9 cellular contexts compared by ENCODE assay signal in the genomic region with DNA sequence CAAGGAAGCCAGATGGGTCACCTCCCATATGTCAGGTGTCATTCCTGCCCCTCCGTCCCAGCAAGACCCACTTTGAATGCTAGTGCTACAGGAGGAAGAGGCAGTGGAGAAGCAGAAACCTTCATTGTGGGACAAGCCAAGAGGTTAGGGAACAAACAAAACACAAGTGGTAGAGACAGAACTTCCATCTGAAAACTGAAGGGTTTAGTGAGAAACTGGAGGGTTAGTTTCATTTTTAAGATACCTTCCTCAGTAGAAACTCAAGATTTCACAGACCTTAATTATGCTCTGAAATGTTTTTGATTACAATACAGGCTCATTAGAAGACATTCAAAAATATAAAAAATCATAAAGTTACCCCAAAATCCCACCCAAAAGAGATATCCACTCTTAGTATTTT. TPM values are rescaled to one million over a fixed set of nuclear protein-coding genes. Genes with fewer than 3 reads are reported as not detected.
DNase-seq lines count a peak whose midpoint lies in the region; ATAC-seq and TF ChIP-seq lines count a peak whose summit lies in the region.
"Had no signal": no experiment of that assay in that cellular context is flagged by ENCODE, and none has a peak within 500 bp of the region (broad histone marks: within the 10 kb centered on the region; RNA-seq: fewer than 3 reads in every experiment).

No MANE protein-coding gene starts in this region.

- H3K9me3 ChIP-seq in left lung = no peaks in the 10 kb centered on the region

- H3K4me1 Mint-ChIP-seq in activated CD8-positive, alpha-beta memory T cell treated with anti-CD3 and anti-CD28 coated beads, Interleukin-2, amount 10 ng/mL, durations not matched to agents 7 days and 5 days = peaks cover 11% of the 10 kb centered on the region
- H3K4me1 Mint-ChIP-seq in WTC11 = peaks cover 29% of the 10 kb centered on the region

- no peak overlapping the region for H3K4me3 ChIP-seq in left lung

- H3K9me3 Mint-ChIP-seq in activated CD8-positive, alpha-beta memory T cell treated with anti-CD3 and anti-CD28 coated beads, Interleukin-2, amount 10 ng/mL, durations not matched to agents 7 days and 5 days (ENCODE audit: low read depth) = no peaks in the 10 kb centered on the region
- no peaks in the 10 kb centered on the region for H3K9me3 Mint-ChIP-seq in WTC11

- intact Hi-C loops in left lung (cut with DNase I) = no loop called here

- POLR2A ChIA-PET in WTC11 (lab: Charles Lee) = no interaction called here

- ATAC-seq in activated CD8-positive, alpha-beta memory T cell treated with anti-CD3 and anti-CD28 coated beads, Interleukin-2, amount 10 ng/mL, durations not matched to agents 7 days and 5 days = no peak
- ATAC-seq in WTC11 (no peak), left lung (peak; percentile 12), GM19328 (IDR thresholded peaks at IDR 0.05; ENCODE audit: unreplicated experiment) (no peak), GM21737 (IDR thresholded peaks at IDR 0.05; ENCODE audit: unreplicated experiment) (no peak)

- CTCF ChIA-PET in activated CD8-positive, alpha-beta memory T cell treated with anti-CD3 and anti-CD28 coated beads, Interleukin-2, amount 10 ng/mL, durations not matched to agents 7 days and 5 days (lab: Charles Lee) = interaction anchor here (0.8 to 2.1 kb wide), 2 partner anchors 16 to 612 kb away, joined by 4 to 7 read pairs; no protein-coding TSS in a partner anchor
- CTCF ChIA-PET in WTC11 (lab: Charles Lee) = interaction anchor here (0.8 to 4.0 kb wide), 3 partner anchors 16 to 65 kb away, joined by 3 to 24 read pairs (median 8); no protein-coding TSS in a partner anchor

- H3K27me3 Mint-ChIP-seq in activated CD8-positive, alpha-beta memory T cell treated with anti-CD3 and anti-CD28 coated beads, Interleukin-2, amount 10 ng/mL, durations not matched to agents 7 days and 5 days = no peaks in the 10 kb centered on the region
- H3K27me3 Mint-ChIP-seq in WTC11 (ENCODE audit: low read depth) = no peaks in the 10 kb centered on the region

- no peak for DNase-seq in activated CD8-positive, alpha-beta memory T cell treated with anti-CD3 and anti-CD28 coated beads, Interleukin-2, amount 10 ng/mL, durations not matched to agents 7 days and 5 days
- no peak for DNase-seq in activated CD8-positive, alpha-beta memory T cell treated with anti-CD3 and anti-CD28 coated beads for 24 hours
- DNase-seq in WTC11 (ENCODE audit: low spot score) = no peak
- no peak for DNase-seq in left lung
- no peak for DNase-seq in substantia nigra (lab: John Stamatoyannopoulos, UW)
- DNase-seq in NCI-H128 (lab: John Stamatoyannopoulos, UW; ENCODE audit: unreplicated experiment) = no peak
- DNase-seq: activated CD4-positive, CD25-positive, alpha-beta regulatory T cell treated with anti-CD3 and anti-CD28 coated beads, Interleukin-2, amount 50 U/mL, for 72 hours had no signal

- H3K4me3 Mint-ChIP-seq in activated CD8-positive, alpha-beta memory T cell treated with anti-CD3 and anti-CD28 coated beads, Interleukin-2, amount 10 ng/mL, durations not matched to agents 7 days and 5 days = peak overlapping the region; percentile 22
- H3K4me3 Mint-ChIP-seq in WTC11 = no peak overlapping the region

- no peak for TF ChIP-seq CTCF in WTC11 (IDR thresholded peaks at IDR 0.05)
- TF ChIP-seq CTCF in left lung (IDR thresholded peaks at IDR 0.05) = no peak

- peak overlapping the region; percentile 53 to 65 for H3K27ac ChIP-seq in left lung
- peak overlapping the region; percentile 82 for H3K27ac ChIP-seq in substantia nigra (ENCODE audit: low read depth, low read length, poor library complexity, severe bottlenecking)

- H3K36me3 Mint-ChIP-seq in activated CD8-positive, alpha-beta memory T cell treated with anti-CD3 and anti-CD28 coated beads, Interleukin-2, amount 10 ng/mL, durations not matched to agents 7 days and 5 days = peaks cover 9% of the 10 kb centered on the region
- H3K36me3 Mint-ChIP-seq in WTC11 = no peaks in the 10 kb centered on the region

- H3K27ac Mint-ChIP-seq in activated CD8-positive, alpha-beta memory T cell treated with anti-CD3 and anti-CD28 coated beads, Interleukin-2, amount 10 ng/mL, durations not matched to agents 7 days and 5 days = peak overlapping the region; percentile 71
- H3K27ac Mint-ChIP-seq in WTC11 = peak overlapping the region; percentile 82

- H3K27me3 ChIP-seq in left lung = no peaks in the 10 kb centered on the region

- peaks cover 9 to 23% of the 10 kb centered on the region in 2 donors for H3K4me1 ChIP-seq in left lung

- H3K36me3 ChIP-seq in left lung = peaks cover 0 to 35% of the 10 kb centered on the region in 2 donors

TF ChIP-seq in WTC11, 78 proteins besides CTCF, POLR2A, EP300 and RAD21:
- TF ChIP-seq ATF1 (CRISPR knock-in tag; IDR thresholded peaks at IDR 0.05) (no peak), OVOL2 (CRISPR knock-in tag; IDR thresholded peaks at IDR 0.05; ENCODE audit: borderline replicate concordance) (no peak), MYBL2 (CRISPR knock-in tag; IDR thresholded peaks at IDR 0.05) (no peak), JAZF1 (CRISPR knock-in tag; IDR thresholded peaks at IDR 0.05) (no peak)
- TF ChIP-seq, protein P1, sequence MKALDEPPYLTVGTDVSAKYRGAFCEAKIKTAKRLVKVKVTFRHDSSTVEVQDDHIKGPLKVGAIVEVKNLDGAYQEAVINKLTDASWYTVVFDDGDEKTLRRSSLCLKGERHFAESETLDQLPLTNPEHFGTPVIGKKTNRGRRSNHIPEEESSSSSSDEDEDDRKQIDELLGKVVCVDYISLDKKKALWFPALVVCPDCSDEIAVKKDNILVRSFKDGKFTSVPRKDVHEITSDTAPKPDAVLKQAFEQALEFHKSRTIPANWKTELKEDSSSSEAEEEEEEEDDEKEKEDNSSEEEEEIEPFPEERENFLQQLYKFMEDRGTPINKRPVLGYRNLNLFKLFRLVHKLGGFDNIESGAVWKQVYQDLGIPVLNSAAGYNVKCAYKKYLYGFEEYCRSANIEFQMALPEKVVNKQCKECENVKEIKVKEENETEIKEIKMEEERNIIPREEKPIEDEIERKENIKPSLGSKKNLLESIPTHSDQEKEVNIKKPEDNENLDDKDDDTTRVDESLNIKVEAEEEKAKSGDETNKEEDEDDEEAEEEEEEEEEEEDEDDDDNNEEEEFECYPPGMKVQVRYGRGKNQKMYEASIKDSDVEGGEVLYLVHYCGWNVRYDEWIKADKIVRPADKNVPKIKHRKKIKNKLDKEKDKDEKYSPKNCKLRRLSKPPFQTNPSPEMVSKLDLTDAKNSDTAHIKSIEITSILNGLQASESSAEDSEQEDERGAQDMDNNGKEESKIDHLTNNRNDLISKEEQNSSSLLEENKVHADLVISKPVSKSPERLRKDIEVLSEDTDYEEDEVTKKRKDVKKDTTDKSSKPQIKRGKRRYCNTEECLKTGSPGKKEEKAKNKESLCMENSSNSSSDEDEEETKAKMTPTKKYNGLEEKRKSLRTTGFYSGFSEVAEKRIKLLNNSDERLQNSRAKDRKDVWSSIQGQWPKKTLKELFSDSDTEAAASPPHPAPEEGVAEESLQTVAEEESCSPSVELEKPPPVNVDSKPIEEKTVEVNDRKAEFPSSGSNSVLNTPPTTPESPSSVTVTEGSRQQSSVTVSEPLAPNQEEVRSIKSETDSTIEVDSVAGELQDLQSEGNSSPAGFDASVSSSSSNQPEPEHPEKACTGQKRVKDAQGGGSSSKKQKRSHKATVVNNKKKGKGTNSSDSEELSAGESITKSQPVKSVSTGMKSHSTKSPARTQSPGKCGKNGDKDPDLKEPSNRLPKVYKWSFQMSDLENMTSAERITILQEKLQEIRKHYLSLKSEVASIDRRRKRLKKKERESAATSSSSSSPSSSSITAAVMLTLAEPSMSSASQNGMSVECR (CRISPR knock-in tag; IDR thresholded peaks at IDR 0.05; ENCODE audit: borderline replicate concordance) = no peak
- TF ChIP-seq, protein P2, sequence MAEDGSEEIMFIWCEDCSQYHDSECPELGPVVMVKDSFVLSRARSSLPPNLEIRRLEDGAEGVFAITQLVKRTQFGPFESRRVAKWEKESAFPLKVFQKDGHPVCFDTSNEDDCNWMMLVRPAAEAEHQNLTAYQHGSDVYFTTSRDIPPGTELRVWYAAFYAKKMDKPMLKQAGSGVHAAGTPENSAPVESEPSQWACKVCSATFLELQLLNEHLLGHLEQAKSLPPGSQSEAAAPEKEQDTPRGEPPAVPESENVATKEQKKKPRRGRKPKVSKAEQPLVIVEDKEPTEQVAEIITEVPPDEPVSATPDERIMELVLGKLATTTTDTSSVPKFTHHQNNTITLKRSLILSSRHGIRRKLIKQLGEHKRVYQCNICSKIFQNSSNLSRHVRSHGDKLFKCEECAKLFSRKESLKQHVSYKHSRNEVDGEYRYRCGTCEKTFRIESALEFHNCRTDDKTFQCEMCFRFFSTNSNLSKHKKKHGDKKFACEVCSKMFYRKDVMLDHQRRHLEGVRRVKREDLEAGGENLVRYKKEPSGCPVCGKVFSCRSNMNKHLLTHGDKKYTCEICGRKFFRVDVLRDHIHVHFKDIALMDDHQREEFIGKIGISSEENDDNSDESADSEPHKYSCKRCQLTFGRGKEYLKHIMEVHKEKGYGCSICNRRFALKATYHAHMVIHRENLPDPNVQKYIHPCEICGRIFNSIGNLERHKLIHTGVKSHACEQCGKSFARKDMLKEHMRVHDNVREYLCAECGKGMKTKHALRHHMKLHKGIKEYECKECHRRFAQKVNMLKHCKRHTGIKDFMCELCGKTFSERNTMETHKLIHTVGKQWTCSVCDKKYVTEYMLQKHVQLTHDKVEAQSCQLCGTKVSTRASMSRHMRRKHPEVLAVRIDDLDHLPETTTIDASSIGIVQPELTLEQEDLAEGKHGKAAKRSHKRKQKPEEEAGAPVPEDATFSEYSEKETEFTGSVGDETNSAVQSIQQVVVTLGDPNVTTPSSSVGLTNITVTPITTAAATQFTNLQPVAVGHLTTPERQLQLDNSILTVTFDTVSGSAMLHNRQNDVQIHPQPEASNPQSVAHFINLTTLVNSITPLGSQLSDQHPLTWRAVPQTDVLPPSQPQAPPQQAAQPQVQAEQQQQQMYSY (CRISPR knock-in tag; IDR thresholded peaks at IDR 0.05) = no peak
TF ChIP-seq in WTC11: peak in this region for 0.

RNA-seq across cellular contexts. Expression of a gene that starts 24.3 kb away (rescaled TPM):
- total RNA-seq in activated CD8-positive, alpha-beta memory T cell treated with anti-CD3 and anti-CD28 coated beads, Interleukin-2, amount 10 ng/mL, durations not matched to agents 7 days and 5 days = 10 to 100 TPM; 13.3 to 16.1 TPM
- 14.0 to 17.7 TPM (median 16.4 TPM) in 3 replicates for total RNA-seq in WTC11 (2021)
- total RNA-seq in left lung = 10 to 100 TPM; 15.7 to 18.8 TPM

RNA-seq across cellular contexts. Expression of a gene that starts 24.4 kb away (rescaled TPM):
- total RNA-seq in activated CD8-positive, alpha-beta memory T cell treated with anti-CD3 and anti-CD28 coated beads, Interleukin-2, amount 10 ng/mL, durations not matched to agents 7 days and 5 days = 10 to 100 TPM; 13.5 to 15.0 TPM
- total RNA-seq in WTC11 (2021) = 23.9 to 26.7 TPM (median 24.0 TPM) in 3 replicates
- 1 to 10 TPM; 4.6 to 5.5 TPM for total RNA-seq in left lung
